In the genomic region with DNA sequence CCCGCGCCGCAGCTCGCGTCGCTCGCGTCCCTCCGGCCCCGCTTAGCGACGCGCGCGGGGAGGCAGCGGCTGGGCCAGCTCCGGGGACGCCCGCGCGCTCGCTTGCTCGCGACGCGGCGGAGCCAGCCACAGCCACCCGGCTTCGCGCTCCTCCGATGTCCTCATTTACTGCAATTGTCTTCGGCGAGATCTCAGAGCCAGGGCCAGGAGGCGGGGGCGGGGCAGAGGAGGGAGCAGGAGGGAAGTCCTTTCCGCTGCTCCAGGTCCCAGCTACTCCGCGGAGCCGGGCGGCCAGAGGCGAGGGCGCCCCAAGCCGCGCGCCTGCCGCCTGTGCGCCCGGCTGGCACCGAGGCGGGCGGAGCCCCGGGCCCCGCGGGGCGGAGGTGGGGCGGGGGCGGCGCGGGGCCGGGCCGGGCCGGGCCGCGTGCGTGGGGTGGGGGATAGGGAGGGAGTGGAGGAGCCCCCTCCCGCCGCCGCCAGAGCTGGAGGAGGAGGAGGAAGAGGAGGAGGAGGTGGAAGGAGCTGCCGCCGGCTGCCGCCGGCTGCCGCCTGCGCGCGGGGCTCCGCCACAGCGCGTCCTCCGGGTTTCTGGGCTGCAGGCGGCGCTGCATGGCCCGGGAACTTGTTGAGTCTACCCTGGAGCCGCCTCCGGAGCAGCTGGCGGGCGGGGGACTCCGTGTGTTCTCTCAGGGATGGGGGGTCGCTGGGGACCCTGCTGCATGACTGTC, we compare ENCODE assay signal across 8 cellular contexts. TPM values are rescaled to one million over a fixed set of nuclear protein-coding genes. Genes with fewer than 3 reads are reported as not detected.
DNase-seq lines count a peak whose midpoint lies in the region; ATAC-seq, FAIRE-seq and TF ChIP-seq lines count a peak whose summit lies in the region.

A gene with protein sequence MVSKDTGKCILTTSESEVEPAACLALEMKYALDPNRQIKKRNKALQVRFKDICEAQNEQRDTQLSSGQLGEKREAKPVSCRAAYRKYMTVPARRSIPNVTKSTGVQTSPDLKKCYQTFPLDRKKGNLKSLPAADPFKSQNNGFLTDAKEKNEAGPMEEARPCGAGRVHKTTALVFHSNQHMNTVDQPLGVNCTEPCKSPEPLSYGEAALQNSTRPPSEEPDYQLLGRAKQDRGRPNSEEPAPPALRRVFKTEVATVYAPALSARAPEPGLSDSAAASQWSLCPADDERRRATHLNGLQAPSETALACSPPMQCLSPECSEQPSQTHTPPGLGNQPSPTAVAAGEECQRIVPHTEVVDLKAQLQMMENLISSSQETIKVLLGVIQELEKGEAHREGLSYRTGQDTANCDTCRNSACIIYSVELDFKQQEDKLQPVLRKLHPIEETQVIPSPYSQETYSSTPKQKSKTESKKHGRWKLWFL (minus strand): TSS at position 365 of the 728 bp plus-strand sequence. CDS start 20,196 bp downstream, outside the sequence.

- peak within 1 kb of the TSS; percentile 45 for H3K4me3 ChIP-seq in lower lobe of right lung

- no peak for DNase-seq in Right ventricle myocardium inferior (ENCODE audit: missing footprints)
- DNase-seq in cardiac septum (ENCODE audit: low spot score): no peak
- peak; percentile 42 for DNase-seq in dedifferentiated amniotic fluid mesenchymal stem cell (ENCODE audit: extremely low spot score)
- DNase-seq in lower lobe of right lung: no peak
- DNase-seq in urothelium cell line (ENCODE audit: low spot score): peak; percentile 70
- DNase-seq in GOT3 (lab: John Stamatoyannopoulos, UW): no peak

- H3K9me3 ChIP-seq in lower lobe of right lung: no peaks in the 10 kb centered on the region

- no peak for TF ChIP-seq CTCF in lower lobe of right lung (IDR thresholded peaks at IDR 0.05)

- H3K36me3 ChIP-seq in lower lobe of right lung: no peaks in the 10 kb centered on the region

- intact Hi-C loops in Right ventricle myocardium inferior (cut with DNase I): loop anchor here (5.0 kb wide), 1 partner anchor 44 kb away; no protein-coding TSS in a partner anchor
- intact Hi-C loops in cardiac septum (cut with DNase I): no loop called here
- intact Hi-C loops in lower lobe of right lung (cut with DNase I): no loop called here

- H3K4me1 ChIP-seq in lower lobe of right lung: peaks cover 17% of the 10 kb centered on the region

- FAIRE-seq in urothelium cell line (lab: Jason Lieb, UNC): no peak

- ATAC-seq in Right ventricle myocardium inferior (peak; percentile 28), lower lobe of right lung (peak; percentile 15 to 40), GM21723 (IDR thresholded peaks at IDR 0.05; ENCODE audit: unreplicated experiment) (no peak), GM19397 (IDR thresholded peaks at IDR 0.05; ENCODE audit: unreplicated experiment) (no peak)

- peaks cover 25% of the 10 kb centered on the region for H3K27me3 ChIP-seq in lower lobe of right lung (ENCODE audit: low read depth)

- H3K27ac ChIP-seq in lower lobe of right lung: no peak within 1 kb of the TSS

RNA-seq across cellular contexts. Expression of the gene that starts here (rescaled TPM):
- total RNA-seq in Right ventricle myocardium inferior (not detected), cardiac septum (0.19 TPM), lower lobe of right lung (not detected)

Comparison
In these comparisons a context has a peak if more than half of its experiments do, and no peak if none do; other contexts are left out.
1. Peak in ATAC-seq in Right ventricle myocardium inferior; RNA of the gene not detected or under 1 TPM.
2. Peak in ATAC-seq and H3K4me3 ChIP-seq in lower lobe of right lung; RNA of the gene not detected or under 1 TPM.
3. DNase-seq: peak in dedifferentiated amniotic fluid mesenchymal stem cell (single experiment) and urothelium cell line (single experiment); none in Right ventricle myocardium inferior (single experiment), cardiac septum (single experiment), lower lobe of right lung (single experiment) and GOT3 (single experiment).